Comparison of ENCODE assay signal across 8 cellular contexts in genomic region chr2:182767578-182767977, GRCh38. TPM values are rescaled to one million over a fixed set of nuclear protein-coding genes. Genes with fewer than 3 reads are reported as not detected.
DNase-seq lines count a peak whose midpoint lies in the region; ATAC-seq and TF ChIP-seq lines count a peak whose summit lies in the region.

No MANE protein-coding gene starts in this region.

- H3K27me3 ChIP-seq in GM23338 (ENCODE audit: insufficient read depth), result no peaks in the 10 kb centered on the region
- no peaks in the 10 kb centered on the region for H3K27me3 ChIP-seq in vagina

- TF ChIP-seq CTCF in AG09309 (IDR thresholded peaks at IDR 0.05; ENCODE audit: control insufficient read depth, insufficient read depth, low read depth, low read length, missing control alignments) (peak; percentile 40), GM23338 (conservative IDR thresholded peaks at IDR 0.05; ENCODE audit: low read depth in 2 of 2) (peak; percentile 47 to 59), vagina (IDR thresholded peaks at IDR 0.05) (no peak)

- in situ Hi-C loops in SK-MEL-5 (cut with HindIII; ENCODE audit: low pct_unique_long_range_greater_than_20kb, low sequenced_read_pairs), result no loop called here

- no peak overlapping the region for H3K4me3 Mint-ChIP-seq in GM23338

- H3K9me2 ChIP-seq in GM23338 (ENCODE audit: insufficient read depth), result peaks cover 4% of the 10 kb centered on the region; the same call in 1 of the 2 replicates

- peaks cover 21% of the 10 kb centered on the region; the same call in 2 of the 3 replicates for H3K9me3 Mint-ChIP-seq in GM23338

- intact Hi-C loops in vagina (cut with DNase I), result no loop called here

- H3K4me1 Mint-ChIP-seq in GM23338, result peaks cover 2% of the 10 kb centered on the region; the same call in 2 of the 3 replicates

- H3K27ac Mint-ChIP-seq in GM23338, result no peak overlapping the region

- DNase-seq in AG09309 (ENCODE audit: low read depth) (no peak), GM23338 (ENCODE audit: low spot score) (peak; percentile 72), SK-MEL-5 (ENCODE audit: low read depth, low spot score) (peak; percentile 56), iPS-NIHi11 (ENCODE audit: low spot score) (peak; percentile 27), vagina (ENCODE audit: extremely low spot score in 2 of 2) (no peak), amygdala (lab: John Stamatoyannopoulos, UW) (no peak), NOMO-1 (lab: John Stamatoyannopoulos, UW; ENCODE audit: unreplicated experiment in 2 of 2) (no peak)
- DNase-seq in activated effector memory CD4-positive, alpha-beta T cell treated with Interleukin-2 at 50 U/mL for 16 hours, result no peak

- peaks cover 73% of the 10 kb centered on the region for H3K36me3 Mint-ChIP-seq in GM23338 (ENCODE audit: low read depth)

- H3K27ac ChIP-seq in GM23338 (ENCODE audit: low read depth) (no peak overlapping the region; the same call in 1 of the 2 replicates), vagina (no peak overlapping the region)

- no peak overlapping the region for H3K4me3 ChIP-seq in AG09309 (ENCODE audit: control insufficient read depth, low read depth, low read length)
- no peak overlapping the region for H3K4me3 ChIP-seq in GM23338
- H3K4me3 ChIP-seq in vagina, result no peak overlapping the region

- no peaks in the 10 kb centered on the region for H3K9me3 ChIP-seq in vagina

- H3K36me3 ChIP-seq in GM23338 (ENCODE audit: insufficient read depth) (peaks cover 12% of the 10 kb centered on the region), vagina (peaks cover 0 to 11% of the 10 kb centered on the region in 2 donors)

- peak; percentile 87 for ATAC-seq in GM23338

- H4K20me1 ChIP-seq in GM23338 (replicated peaks; ENCODE audit: insufficient read depth), result peaks cover 5% of the 10 kb centered on the region; the same call in 1 of the 2 replicates

- no peak overlapping the region for H3K4me2 ChIP-seq in GM23338

- no peak overlapping the region for H2AFZ ChIP-seq in GM23338

- H3F3A ChIP-seq in GM23338 (replicated peaks; ENCODE audit: low read depth), result no peaks in the 10 kb centered on the region

- no peaks in the 10 kb centered on the region for H3K27me3 Mint-ChIP-seq in GM23338 (ENCODE audit: insufficient read depth, low read depth, poor library complexity)

- H3K79me2 ChIP-seq in GM23338 (replicated peaks; ENCODE audit: insufficient read depth), result peaks cover 40% of the 10 kb centered on the region

- TF ChIP-seq POLR2A in vagina (IDR thresholded peaks at IDR 0.05), result no peak

- H3K4me1 ChIP-seq in GM23338 (ENCODE audit: insufficient read depth), result no peaks in the 10 kb centered on the region
- no peaks in the 10 kb centered on the region for H3K4me1 ChIP-seq in vagina

TF ChIP-seq in GM23338, 12 proteins besides CTCF, POLR2A, EP300 and RAD21 (continues in another document):
- TF ChIP-seq CREB1 (CRISPR knock-in tag; IDR thresholded peaks at IDR 0.05; ENCODE audit: low read depth) (no peak), EZH2 (IDR thresholded peaks at IDR 0.05; ENCODE audit: low read depth, unreplicated experiment) (no peak), ZNF114 (CRISPR knock-in tag; IDR thresholded peaks at IDR 0.05) (no peak), ETS1 (IDR thresholded peaks at IDR 0.05) (no peak), NANOG (IDR thresholded peaks at IDR 0.05; ENCODE audit: borderline replicate concordance) (no peak), POLR2AphosphoS5 (IDR thresholded peaks at IDR 0.05; ENCODE audit: low read depth) (no peak), EZH2phosphoT487 (IDR thresholded peaks at IDR 0.05; ENCODE audit: unreplicated experiment) (no peak), JUNB (IDR thresholded peaks at IDR 0.05; ENCODE audit: unreplicated experiment) (no peak), STAT1 (IDR thresholded peaks at IDR 0.05; ENCODE audit: unreplicated experiment) (no peak), ZNF331 (CRISPR knock-in tag; IDR thresholded peaks at IDR 0.05; ENCODE audit: low read depth) (no peak), REST (IDR thresholded peaks at IDR 0.05; ENCODE audit: unreplicated experiment) (no peak)

RNA-seq across cellular contexts. Expression of gene DNAJC10, which starts 51.5 kb away (rescaled TPM):
- total RNA-seq in GM23338 (2014; rRNA removed; shearing (Covaris generic)), result 83.1 and 96.9 TPM in 2 replicates
- polyA plus RNA-seq in GM23338 (2016; fragmentation: Nextera tagmentation; extraction: Ambion mirVana), result 33.7 and 41.9 TPM in 2 replicates
- total RNA-seq in SK-MEL-5 (2014; rRNA removed; shearing (Covaris generic)), result 104 and 108 TPM in 2 replicates
- 62.6 and 78.7 TPM in 2 replicates for polyA plus RNA-seq in SK-MEL-5 (2015; cell fraction: cytosol; rRNA removed)
- polyA plus RNA-seq in SK-MEL-5 (2015; cell fraction: nucleus; rRNA removed), result 104 and 106 TPM in 2 replicates
- total RNA-seq in vagina, result 37.1 TPM

Comparison
In these comparisons a context has a peak if more than half of its experiments do, and no peak if none do; other contexts are left out.
1. DNase-seq: peak in GM23338 (single experiment), SK-MEL-5 (single experiment) and iPS-NIHi11 (single experiment); none in AG09309 (single experiment), vagina (0 of 2), amygdala (0 of 56), NOMO-1 (0 of 2) and activated effector memory CD4-positive, alpha-beta T cell treated with Interleukin-2 at 50 U/mL for 16 hours (single experiment).
2. CTCF ChIP-seq: peak in AG09309 (single experiment) and GM23338 (2 of 2); none in vagina (0 of 3).